1 cellular context compared by ENCODE assay signal in the genomic region with DNA sequence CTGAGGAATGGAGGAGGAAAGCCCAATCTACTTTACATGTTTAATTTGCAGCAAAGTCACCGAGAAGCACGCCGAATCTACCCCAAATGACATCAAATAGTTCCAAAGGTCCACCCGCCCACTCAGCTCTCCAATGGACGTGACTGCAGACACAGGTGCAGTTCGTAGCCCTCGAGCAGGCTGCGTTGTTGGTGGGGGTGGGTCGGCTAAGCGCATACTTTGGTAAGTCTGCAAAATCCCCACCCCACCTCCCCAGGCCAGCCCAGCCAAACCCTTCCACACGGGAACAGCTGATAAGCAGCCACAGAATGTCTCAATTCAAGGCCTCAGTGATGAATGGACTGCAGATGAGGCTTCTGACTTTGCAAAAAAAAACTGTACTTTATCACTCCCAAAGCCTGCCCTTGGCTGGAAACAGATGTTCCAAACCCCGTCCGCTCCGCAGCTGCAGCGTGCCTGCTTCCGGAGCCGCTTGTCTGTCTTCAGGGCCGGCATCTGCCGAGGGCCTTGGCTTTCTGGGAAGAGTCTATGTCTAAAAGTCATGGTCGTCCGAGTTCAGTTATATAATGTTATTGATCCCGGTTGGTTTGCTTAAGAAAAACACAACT.
TF ChIP-seq lines count a peak whose summit lies in the region.

No MANE protein-coding gene starts in this region.

TF ChIP-seq in K562, 482 proteins besides CTCF, POLR2A, EP300 and RAD21 (continued from another document and continues in another):
- TF ChIP-seq ESRRA (IDR thresholded peaks at IDR 0.05; ENCODE audit: borderline replicate concordance, low read depth) (peak; percentile 67; the same call in 1 of the 2 replicates), SP1 (CRISPR knock-in tag; IDR thresholded peaks at IDR 0.05) (peak; percentile 77), EP400 (IDR thresholded peaks at IDR 0.05) (peak; percentile 71), CBX2 (IDR thresholded peaks at IDR 0.05; ENCODE audit: insufficient read depth, low read length, poor library complexity, severe bottlenecking) (no peak), RNF2 (IDR thresholded peaks at IDR 0.05) (peak; percentile 93), ZBTB43 (CRISPR knock-in tag; IDR thresholded peaks at IDR 0.05) (no peak), ZNF239 (CRISPR knock-in tag; IDR thresholded peaks at IDR 0.05) (no peak), BRD9 (IDR thresholded peaks at IDR 0.05; ENCODE audit: low read depth, partially characterized antibody) (peak; percentile 14), EZH2 (IDR thresholded peaks at IDR 0.05; ENCODE audit: borderline replicate concordance, low read depth, low read length) (no peak), RBM17 (IDR thresholded peaks at IDR 0.05; ENCODE audit: borderline replicate concordance, low read depth, low read length) (no peak), MED1 (CRISPR knock-in tag; IDR thresholded peaks at IDR 0.05; ENCODE audit: borderline replicate concordance) (no peak), SPI1 (IDR thresholded peaks at IDR 0.05; ENCODE audit: borderline replicate concordance, low read depth, low read length) (no peak), RUNX1 (IDR thresholded peaks at IDR 0.05; ENCODE audit: low read depth) (peak; percentile 26; the same call in 1 of the 2 replicates), CXXC5 (CRISPR knock-in tag; IDR thresholded peaks at IDR 0.05) (peak; percentile 96), ETV6 (IDR thresholded peaks at IDR 0.05; ENCODE audit: borderline replicate concordance in 1 of 2, low read depth in 2 of 2, low read length in 1 of 2) (no peak), ETV6 (CRISPR knock-in tag; IDR thresholded peaks at IDR 0.05; ENCODE audit: borderline replicate concordance) (no peak), MTF1 (CRISPR knock-in tag; IDR thresholded peaks at IDR 0.05; ENCODE audit: borderline replicate concordance) (no peak), ZFPM2 (CRISPR knock-in tag; IDR thresholded peaks at IDR 0.05) (no peak), RBM14 (IDR thresholded peaks at IDR 0.05; ENCODE audit: borderline replicate concordance, insufficient read depth, low read depth, low read length) (no peak), HMG20B (CRISPR knock-in tag; IDR thresholded peaks at IDR 0.05) (no peak), SREBF1 (IDR thresholded peaks at IDR 0.05; ENCODE audit: borderline replicate concordance, low read depth, low read length) (no peak), ZNF12 (CRISPR knock-in tag; IDR thresholded peaks at IDR 0.05) (no peak), GTF2E2 (tag; IDR thresholded peaks at IDR 0.05) (peak; percentile 76), CUX1 (CRISPR knock-in tag; IDR thresholded peaks at IDR 0.05) (peak; percentile 94), ZNF785 (CRISPR knock-in tag; IDR thresholded peaks at IDR 0.05) (no peak), OTX1 (CRISPR knock-in tag; IDR thresholded peaks at IDR 0.05) (peak; percentile 38; the same call in 1 of the 2 replicates), NELFE (IDR thresholded peaks at IDR 0.05; ENCODE audit: insufficient read depth, insufficient read length) (no peak), FOXJ3 (CRISPR knock-in tag; IDR thresholded peaks at IDR 0.05) (no peak), PHF21A (IDR thresholded peaks at IDR 0.05; ENCODE audit: borderline replicate concordance, low read depth) (no peak), NR2C1 (IDR thresholded peaks at IDR 0.05) (no peak), NR2C1 (tag; IDR thresholded peaks at IDR 0.05) (no peak), CCNT2 (IDR thresholded peaks at IDR 0.05; ENCODE audit: borderline replicate concordance, extremely low read depth, insufficient read length, low read depth, low read length) (peak; percentile 83), MAFF (IDR thresholded peaks at IDR 0.05; ENCODE audit: low read length) (peak; percentile 84), SAFB2 (IDR thresholded peaks at IDR 0.05; ENCODE audit: borderline replicate concordance, low read depth, low read length, severe bottlenecking) (no peak), FOXA3 (CRISPR knock-in tag; conservative IDR thresholded peaks at IDR 0.05 in 1 of 2, IDR thresholded peaks at IDR 0.05 in 1 of 2) (0 out of 4 replicates have a peak, but pooled peaks of 1 of the 2 experiments have one; percentile 36), VEZF1 (CRISPR knock-in tag; IDR thresholded peaks at IDR 0.05) (peak; percentile 83)
- TF ChIP-seq, protein P1, sequence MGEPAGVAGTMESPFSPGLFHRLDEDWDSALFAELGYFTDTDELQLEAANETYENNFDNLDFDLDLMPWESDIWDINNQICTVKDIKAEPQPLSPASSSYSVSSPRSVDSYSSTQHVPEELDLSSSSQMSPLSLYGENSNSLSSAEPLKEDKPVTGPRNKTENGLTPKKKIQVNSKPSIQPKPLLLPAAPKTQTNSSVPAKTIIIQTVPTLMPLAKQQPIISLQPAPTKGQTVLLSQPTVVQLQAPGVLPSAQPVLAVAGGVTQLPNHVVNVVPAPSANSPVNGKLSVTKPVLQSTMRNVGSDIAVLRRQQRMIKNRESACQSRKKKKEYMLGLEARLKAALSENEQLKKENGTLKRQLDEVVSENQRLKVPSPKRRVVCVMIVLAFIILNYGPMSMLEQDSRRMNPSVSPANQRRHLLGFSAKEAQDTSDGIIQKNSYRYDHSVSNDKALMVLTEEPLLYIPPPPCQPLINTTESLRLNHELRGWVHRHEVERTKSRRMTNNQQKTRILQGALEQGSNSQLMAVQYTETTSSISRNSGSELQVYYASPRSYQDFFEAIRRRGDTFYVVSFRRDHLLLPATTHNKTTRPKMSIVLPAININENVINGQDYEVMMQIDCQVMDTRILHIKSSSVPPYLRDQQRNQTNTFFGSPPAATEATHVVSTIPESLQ (CRISPR knock-in tag; IDR thresholded peaks at IDR 0.05) = no peak
- TF ChIP-seq, protein P2, sequence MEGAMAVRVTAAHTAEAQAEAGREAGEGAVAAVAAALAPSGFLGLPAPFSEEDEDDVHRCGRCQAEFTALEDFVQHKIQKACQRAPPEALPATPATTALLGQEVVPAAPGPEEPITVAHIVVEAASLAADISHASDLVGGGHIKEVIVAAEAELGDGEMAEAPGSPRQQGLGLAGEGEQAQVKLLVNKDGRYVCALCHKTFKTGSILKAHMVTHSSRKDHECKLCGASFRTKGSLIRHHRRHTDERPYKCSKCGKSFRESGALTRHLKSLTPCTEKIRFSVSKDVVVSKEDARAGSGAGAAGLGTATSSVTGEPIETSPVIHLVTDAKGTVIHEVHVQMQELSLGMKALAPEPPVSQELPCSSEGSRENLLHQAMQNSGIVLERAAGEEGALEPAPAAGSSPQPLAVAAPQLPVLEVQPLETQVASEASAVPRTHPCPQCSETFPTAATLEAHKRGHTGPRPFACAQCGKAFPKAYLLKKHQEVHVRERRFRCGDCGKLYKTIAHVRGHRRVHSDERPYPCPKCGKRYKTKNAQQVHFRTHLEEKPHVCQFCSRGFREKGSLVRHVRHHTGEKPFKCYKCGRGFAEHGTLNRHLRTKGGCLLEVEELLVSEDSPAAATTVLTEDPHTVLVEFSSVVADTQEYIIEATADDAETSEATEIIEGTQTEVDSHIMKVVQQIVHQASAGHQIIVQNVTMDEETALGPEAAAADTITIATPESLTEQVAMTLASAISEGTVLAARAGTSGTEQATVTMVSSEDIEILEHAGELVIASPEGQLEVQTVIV (CRISPR knock-in tag; IDR thresholded peaks at IDR 0.05; ENCODE audit: borderline replicate concordance) = no peak
- TF ChIP-seq, protein P3, sequence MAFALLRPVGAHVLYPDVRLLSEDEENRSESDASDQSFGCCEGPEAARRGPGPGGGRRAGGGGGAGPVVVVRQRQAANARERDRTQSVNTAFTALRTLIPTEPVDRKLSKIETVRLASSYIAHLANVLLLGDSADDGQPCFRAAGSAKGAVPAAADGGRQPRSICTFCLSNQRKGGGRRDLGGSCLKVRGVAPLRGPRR (CRISPR knock-in tag; IDR thresholded peaks at IDR 0.05) = no peak
- TF ChIP-seq, protein P4, sequence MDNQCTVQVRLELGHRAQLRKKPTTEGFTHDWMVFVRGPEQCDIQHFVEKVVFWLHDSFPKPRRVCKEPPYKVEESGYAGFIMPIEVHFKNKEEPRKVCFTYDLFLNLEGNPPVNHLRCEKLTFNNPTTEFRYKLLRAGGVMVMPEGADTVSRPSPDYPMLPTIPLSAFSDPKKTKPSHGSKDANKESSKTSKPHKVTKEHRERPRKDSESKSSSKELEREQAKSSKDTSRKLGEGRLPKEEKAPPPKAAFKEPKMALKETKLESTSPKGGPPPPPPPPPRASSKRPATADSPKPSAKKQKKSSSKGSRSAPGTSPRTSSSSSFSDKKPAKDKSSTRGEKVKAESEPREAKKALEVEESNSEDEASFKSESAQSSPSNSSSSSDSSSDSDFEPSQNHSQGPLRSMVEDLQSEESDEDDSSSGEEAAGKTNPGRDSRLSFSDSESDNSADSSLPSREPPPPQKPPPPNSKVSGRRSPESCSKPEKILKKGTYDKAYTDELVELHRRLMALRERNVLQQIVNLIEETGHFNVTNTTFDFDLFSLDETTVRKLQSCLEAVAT (IDR thresholded peaks at IDR 0.05) = peak; percentile 59 to 81; a peak in 3 of 4 replicates
